30 cellular contexts compared by ENCODE assay signal in genomic region chrX:108221481-108221880, GRCh38.
"Had no signal": no experiment of that assay in that cellular context is flagged by ENCODE, and none has a peak within 500 bp of the region (broad histone marks: within the 10 kb centered on the region; RNA-seq: fewer than 3 reads in every experiment).

No MANE protein-coding gene starts in this region.

- H3K4me3 Mint-ChIP-seq: dendritic cell treated with granulocyte-macrophage colony-stimulating factor and Interleukin-4, amounts not matched to agents 40 ng/mL and 50 ng/mL, for 4 days; endodermal cell; naive thymus-derived CD4-positive, alpha-beta T cell; nephron progenitor cell; stimulated activated memory B cell treated with anti-CD40 and anti-IgM and Interleukin-4, amounts not matched to agents 10 μg/mL and 1 μg/mL and 100 μg/mL, for 72 hours; type B pancreatic cell had no signal

- H3K27ac Mint-ChIP-seq: dendritic cell treated with granulocyte-macrophage colony-stimulating factor and Interleukin-4, amounts not matched to agents 40 ng/mL and 50 ng/mL, for 4 days; endodermal cell; naive thymus-derived CD4-positive, alpha-beta T cell; nephron progenitor cell; stimulated activated memory B cell treated with anti-CD40 and anti-IgM and Interleukin-4, amounts not matched to agents 10 μg/mL and 1 μg/mL and 100 μg/mL, for 72 hours; type B pancreatic cell had no signal

- H3K4me3 ChIP-seq: heart right ventricle, left lung, prostate gland, skin epidermis, spleen, suprapubic skin, thyroid gland had no signal

- H3K36me3 ChIP-seq: heart right ventricle, left lung, prostate gland, spleen, suprapubic skin, thyroid gland had no signal

- FAIRE-seq: islet of Langerhans had no signal

- H3K27me3 ChIP-seq: foreskin keratinocyte, left lung, suprapubic skin, thyroid gland had no signal

- H3K27ac ChIP-seq: epithelial cell of prostate, foreskin keratinocyte, heart right ventricle, left lung, skin epidermis, suprapubic skin, thyroid gland had no signal

- H3K27me3 Mint-ChIP-seq: stimulated activated memory B cell treated with anti-CD40 and anti-IgM and Interleukin-4, amounts not matched to agents 10 μg/mL and 1 μg/mL and 100 μg/mL, for 72 hours; type B pancreatic cell had no signal

- DNase-seq: caudate nucleus; cerebellar nuclear complex; effector CD8-positive, alpha-beta T cell; endodermal cell; foreskin keratinocyte; glutamatergic neuron; heart right ventricle; hippocampal formation; left cardiac atrium; left lung; mammary epithelial cell; mesendoderm; midbrain; naive thymus-derived CD4-positive, alpha-beta T cell; nephron progenitor cell; nucleus accumbens; right cardiac atrium; spleen; stimulated activated CD4-positive, alpha-beta T cell treated with anti-CD3 and anti-CD28 coated beads, Interleukin-4, amount 100 ng/mL, for 4 hours; stimulated activated naive CD8-positive, alpha-beta T cell treated with anti-CD3 and anti-CD28 coated beads, Interleukin-15, Interleukin-2, amounts not matched to agents 100 U/mL and 50 U/mL, for 24 hours; thyroid gland had no signal

- ATAC-seq: esophagus mucosa; foreskin keratinocyte; heart right ventricle; left lung; naive thymus-derived CD4-positive, alpha-beta T cell; right cardiac atrium; stimulated activated memory B cell treated with anti-CD40 and anti-IgM and Interleukin-4, amounts not matched to agents 10 μg/mL and 1 μg/mL and 100 μg/mL, for 72 hours; stimulated activated naive CD8-positive, alpha-beta T cell treated with anti-CD3 and anti-CD28 coated beads, Interleukin-15, Interleukin-2, amounts not matched to agents 100 U/mL and 50 U/mL, for 24 hours had no signal

- H3K9me3 ChIP-seq: heart right ventricle, left lung, prostate gland, spleen, suprapubic skin, thyroid gland had no signal

- H3K9me3 Mint-ChIP-seq: dendritic cell treated with granulocyte-macrophage colony-stimulating factor and Interleukin-4, amounts not matched to agents 40 ng/mL and 50 ng/mL, for 4 days; endodermal cell; nephron progenitor cell; stimulated activated memory B cell treated with anti-CD40 and anti-IgM and Interleukin-4, amounts not matched to agents 10 μg/mL and 1 μg/mL and 100 μg/mL, for 72 hours; type B pancreatic cell had no signal

- H3K36me3 Mint-ChIP-seq: naive thymus-derived CD4-positive, alpha-beta T cell; stimulated activated memory B cell treated with anti-CD40 and anti-IgM and Interleukin-4, amounts not matched to agents 10 μg/mL and 1 μg/mL and 100 μg/mL, for 72 hours had no signal

- H3K4me1 Mint-ChIP-seq: stimulated activated memory B cell treated with anti-CD40 and anti-IgM and Interleukin-4, amounts not matched to agents 10 μg/mL and 1 μg/mL and 100 μg/mL, for 72 hours had no signal

- H3K4me1 ChIP-seq: foreskin keratinocyte, left lung, prostate gland had no signal
